8 cellular contexts compared by ENCODE assay signal in genomic region chr16:85735225-85735722, GRCh38. TPM values are rescaled to one million over a fixed set of nuclear protein-coding genes. Genes with fewer than 3 reads are reported as not detected.
DNase-seq lines count a peak whose midpoint lies in the region; ATAC-seq lines count a peak whose summit lies in the region.

No MANE protein-coding gene starts in this region.

- ATAC-seq in GM18861 (IDR thresholded peaks at IDR 0.05; ENCODE audit: unreplicated experiment) (peak; percentile 79), HG02938 (IDR thresholded peaks at IDR 0.05; ENCODE audit: unreplicated experiment) (peak; percentile 72), naive B cell (ENCODE audit: low read depth in 2 of 2) (peak; percentile 86 to 89)

- peak overlapping the region; percentile 9 to 88 (median 76) for H3K27ac Mint-ChIP-seq in naive B cell

- DNase-seq in activated CD4-positive, CD25-positive, alpha-beta regulatory T cell treated with anti-CD3 and anti-CD28 coated beads, Interleukin-2, amount 50 U/mL, for 72 hours, result peak; percentile 44
- peak; percentile 64 for DNase-seq in naive B cell
- DNase-seq in SKM-1 treated with dmso at 0.1 percent for 144 hours (lab: John Stamatoyannopoulos, UW; ENCODE audit: unreplicated experiment), result no peak
- no peak for DNase-seq in NCI-H2029 treated with DMSO at 0.1 percent for 48 hours (lab: John Stamatoyannopoulos, UW)
- no peak for DNase-seq in islet precursor cell
- DNase-seq in HCEC 1CT, result no peak

- peaks cover 34 to 51% (median 42%) of the 10 kb centered on the region in 3 donors for H3K4me1 Mint-ChIP-seq in naive B cell

- no peaks in the 10 kb centered on the region for H3K27me3 Mint-ChIP-seq in naive B cell

- H3K9me3 Mint-ChIP-seq in naive B cell, result no peaks in the 10 kb centered on the region

- H3K4me3 Mint-ChIP-seq in naive B cell, result peak overlapping the region; percentile 56 to 90 (median 78)

- peaks cover 0 to 8% of the 10 kb centered on the region in 2 donors for H3K36me3 Mint-ChIP-seq in naive B cell

RNA-seq across cellular contexts. Expression of gene C16orf74, which starts 15.6 kb away (rescaled TPM):
- polyA plus RNA-seq in naive B cell (ENCODE audit: low read depth in 6 of 6), result 100 to 1,000 TPM; 106 to 243 (median 143) TPM

RNA-seq across cellular contexts. Expression of gene GINS2, which starts 46.5 kb away (rescaled TPM):
- 1 to 10 TPM in 4 of 6 donors, under 1 TPM in 1, not detected in 1; 0.54 to 2.0 (median 1.3) TPM for polyA plus RNA-seq in naive B cell (ENCODE audit: low read depth in 6 of 6)

Comparison
In these comparisons a context has a peak if more than half of its experiments do, and no peak if none do; other contexts are left out.
1. DNase-seq: peak in activated CD4-positive, CD25-positive, alpha-beta regulatory T cell treated with anti-CD3 and anti-CD28 coated beads, Interleukin-2, amount 50 U/mL, for 72 hours (single experiment) and naive B cell (single experiment); none in SKM-1 treated with dmso at 0.1 percent for 144 hours (single experiment), NCI-H2029 treated with DMSO at 0.1 percent for 48 hours (single experiment), islet precursor cell (single experiment) and HCEC 1CT (single experiment).
2. Peak in every context shown above with its lines, with median percentiles within 50 percentile points of each other: ATAC-seq.